Comparison of ENCODE assay signal across 16 cellular contexts in the genomic region with DNA sequence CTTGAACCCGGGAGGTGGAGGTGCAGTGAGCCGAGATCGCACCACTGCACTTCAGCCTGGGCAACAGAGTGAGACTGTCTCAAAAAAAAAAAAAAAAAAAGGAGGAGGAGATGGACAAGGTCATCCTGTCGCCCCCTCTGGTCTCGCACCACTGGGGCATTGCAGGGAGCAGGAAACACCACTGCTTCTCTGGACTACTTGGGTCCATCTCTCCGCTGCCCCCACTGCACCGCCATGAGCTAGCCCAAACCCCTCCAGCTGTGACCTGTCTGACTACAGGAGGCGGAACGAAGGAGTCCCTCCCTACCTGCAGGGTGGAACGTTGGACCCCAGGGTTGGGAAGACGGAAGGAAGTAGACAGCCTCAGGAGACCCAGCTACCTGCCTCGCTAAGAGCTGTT.
"Had no signal": no experiment of that assay in that cellular context is flagged by ENCODE, and none has a peak within 500 bp of the region (broad histone marks: within the 10 kb centered on the region; RNA-seq: fewer than 3 reads in every experiment).

No MANE protein-coding gene starts in this region.

- H3K27me3 ChIP-seq: ascending aorta, breast epithelium had no signal

- H3K27ac ChIP-seq: ascending aorta, breast epithelium, left ventricle myocardium inferior, thoracic aorta had no signal

- H3K27ac Mint-ChIP-seq: activated naive CD4-positive, alpha-beta T cell treated with anti-CD3 and anti-CD28 coated beads for 36 hours; activated naive CD8-positive, alpha-beta T cell treated with anti-CD3 and anti-CD28 coated beads, Interleukin-2, amount 50 U/mL, for 24 hours; activated T-helper 2 cell treated with anti-CD3 and anti-CD28 coated beads, Interferon-gamma antibody, Interleukin-2, Interleukin-4, amounts not matched to agents 10 μg/mL and 5 μg/mL and 100 μg/mL, durations not matched to agents 14 hours and 24 hours and 36 hours; memory B cell; natural killer cell; stimulated activated naive CD8-positive, alpha-beta T cell treated with anti-CD3 and anti-CD28 coated beads, Interleukin-15, amount 100 ng/mL, for 72 hours; T-cell had no signal

- H3K9me3 Mint-ChIP-seq: activated naive CD4-positive, alpha-beta T cell treated with anti-CD3 and anti-CD28 coated beads for 36 hours; activated naive CD8-positive, alpha-beta T cell treated with anti-CD3 and anti-CD28 coated beads, Interleukin-2, amount 50 U/mL, for 24 hours; activated T-helper 2 cell treated with anti-CD3 and anti-CD28 coated beads, Interferon-gamma antibody, Interleukin-2, Interleukin-4, amounts not matched to agents 10 μg/mL and 5 μg/mL and 100 μg/mL, durations not matched to agents 14 hours and 24 hours and 36 hours; natural killer cell; stimulated activated naive CD8-positive, alpha-beta T cell treated with anti-CD3 and anti-CD28 coated beads, Interleukin-15, amount 100 ng/mL, for 72 hours; T-cell had no signal

- ATAC-seq: activated naive CD8-positive, alpha-beta T cell treated with anti-CD3 and anti-CD28 coated beads, Interleukin-2, amount 50 U/mL, for 24 hours; natural killer cell; stimulated activated naive CD8-positive, alpha-beta T cell treated with anti-CD3 and anti-CD28 coated beads, Interleukin-15, amount 100 ng/mL, for 72 hours; T-cell had no signal

- H3K36me3 Mint-ChIP-seq: memory B cell, natural killer cell, T-cell had no signal

- H3K4me1 Mint-ChIP-seq: memory B cell, natural killer cell, T-cell had no signal

- H3K9me3 ChIP-seq: ascending aorta, breast epithelium, left ventricle myocardium inferior, psoas muscle, thoracic aorta had no signal

- DNase-seq: activated CD4-positive, alpha-beta T cell treated with anti-CD3 and anti-CD28 coated beads, Interleukin-2, amount 50 U/mL, for 48 hours; activated naive CD4-positive, alpha-beta T cell treated with anti-CD3 and anti-CD28 coated beads for 36 hours; activated naive CD8-positive, alpha-beta T cell treated with anti-CD3 and anti-CD28 coated beads, Interleukin-2, amount 50 U/mL, for 24 hours; activated T-cell treated with anti-CD3 and anti-CD28 coated beads, Interleukin-2, amount 50 U/mL, for 1 hour; left ventricle myocardium inferior; natural killer cell; psoas muscle; small intestine; stimulated activated naive CD8-positive, alpha-beta T cell treated with anti-CD3 and anti-CD28 coated beads, Interleukin-15, amount 100 ng/mL, for 72 hours; T-cell; T-helper 9 cell had no signal

- H3K4me3 ChIP-seq: ascending aorta, breast epithelium, left ventricle myocardium inferior, psoas muscle, thoracic aorta had no signal

- H3K4me3 Mint-ChIP-seq: activated naive CD4-positive, alpha-beta T cell treated with anti-CD3 and anti-CD28 coated beads for 36 hours; activated naive CD8-positive, alpha-beta T cell treated with anti-CD3 and anti-CD28 coated beads, Interleukin-2, amount 50 U/mL, for 24 hours; memory B cell; natural killer cell; stimulated activated naive CD8-positive, alpha-beta T cell treated with anti-CD3 and anti-CD28 coated beads, Interleukin-15, amount 100 ng/mL, for 72 hours; T-cell had no signal

- H3K4me1 ChIP-seq: ascending aorta, breast epithelium had no signal

- H3K36me3 ChIP-seq: ascending aorta, breast epithelium, left ventricle myocardium inferior, thoracic aorta had no signal
